15 cellular contexts compared by ENCODE assay signal in the genomic region with DNA sequence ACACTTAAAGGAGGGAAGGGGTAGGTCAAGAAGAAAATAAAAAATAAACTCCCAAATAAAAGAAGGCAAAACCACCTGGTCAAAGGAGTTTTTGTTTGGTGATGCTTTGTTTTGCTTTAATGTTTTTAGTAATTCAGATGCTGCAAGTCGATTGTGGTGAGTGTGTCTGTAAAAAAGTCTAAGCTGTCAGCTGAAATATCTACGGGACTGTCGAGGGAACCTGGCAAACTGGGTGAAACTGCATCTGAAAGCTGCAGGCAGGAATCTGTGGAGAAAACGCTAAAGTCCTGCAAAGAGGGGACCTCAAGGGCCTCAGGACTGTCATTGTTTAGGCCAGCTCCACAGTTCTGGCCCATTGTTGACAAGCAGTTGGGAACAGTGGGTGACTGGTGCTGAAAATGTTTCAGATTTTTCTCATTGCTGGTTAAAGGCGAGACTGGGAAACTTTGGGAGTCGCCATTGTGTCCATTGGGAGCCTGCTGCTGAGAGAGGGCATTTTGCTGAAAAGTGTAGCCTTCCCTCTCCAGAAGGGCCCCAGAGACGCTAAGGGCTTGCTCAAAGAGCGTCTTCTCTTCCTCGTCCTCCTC. TPM values are rescaled to one million over a fixed set of nuclear protein-coding genes. Genes with fewer than 3 reads are reported as not detected.
A peak's percentile ranks its signal among the peaks of the same experiment; 100 is the strongest.
DNase-seq lines count a peak whose midpoint lies in the region; ATAC-seq, FAIRE-seq and TF ChIP-seq lines count a peak whose summit lies in the region.
"Had no signal": no experiment of that assay in that cellular context is flagged by ENCODE, and none has a peak within 500 bp of the region (broad histone marks: within the 10 kb centered on the region; RNA-seq: fewer than 3 reads in every experiment).

No MANE protein-coding gene starts in this region.

- peak in 1 of 2 donors; percentile 4 for TF ChIP-seq POLR2A in gastroesophageal sphincter (IDR thresholded peaks at IDR 0.05)
- TF ChIP-seq POLR2A in GM12892 (IDR thresholded peaks at IDR 0.05; ENCODE audit: low read depth, low read length), result no peak

- H3K27ac ChIP-seq in astrocyte (ENCODE audit: low read depth, low read length) (peak overlapping the region; percentile 72), gastroesophageal sphincter (peak overlapping the region; percentile 94 to 99 (median 98)), PC-3 (ENCODE audit: low read length) (no peak overlapping the region)

- peaks cover 41% of the 10 kb centered on the region for H3K79me2 ChIP-seq in astrocyte (ENCODE audit: insufficient read depth, low read length)
- peaks cover 41% of the 10 kb centered on the region for H3K79me2 ChIP-seq in PC-3 (ENCODE audit: low read length)

- H3K9ac ChIP-seq in astrocyte (ENCODE audit: low read length) (peak overlapping the region; percentile 68), PC-3 (ENCODE audit: low read length) (no peak overlapping the region)

- H3K4me3 ChIP-seq in astrocyte (ENCODE audit: insufficient read depth, low read depth, low read length), result peak overlapping the region; percentile 50
- peak overlapping the region; percentile 48 to 96 for H3K4me3 ChIP-seq in gastroesophageal sphincter
- no peak overlapping the region for H3K4me3 ChIP-seq in PC-3 (ENCODE audit: low read length)

- no peak for TF ChIP-seq CTCF in astrocyte (IDR thresholded peaks at IDR 0.05; ENCODE audit: insufficient read depth, low read depth, low read length)
- no peak for TF ChIP-seq CTCF in gastroesophageal sphincter (IDR thresholded peaks at IDR 0.05)
- TF ChIP-seq CTCF in osteocyte (IDR thresholded peaks at IDR 0.05), result no peak
- no peak for TF ChIP-seq CTCF in PC-3 (conservative IDR thresholded peaks at IDR 0.05; ENCODE audit: low read depth, low read length)

- no peaks in the 10 kb centered on the region for H3K9me2 ChIP-seq in PC-3 (replicated peaks; ENCODE audit: low read length)

- DNase-seq in astrocyte (ENCODE audit: low read depth) (peak; percentile 47), osteocyte (ENCODE audit: extremely low spot score, unreplicated experiment) (no peak), NCI-H1417 (lab: John Stamatoyannopoulos, UW) (no peak), GM12892 (ENCODE audit: insufficient read length) (no peak), PC-3 (no peak)
- DNase-seq: activated gamma-delta T cell treated with Interleukin-2 at 50 U/mL for 16 hours; DND-41; NCI-H1417 treated with DMSO at 0.1 percent for 48 hours; NCI-H82; occipital lobe; stimulated activated naive CD8-positive, alpha-beta T cell treated with anti-CD3 and anti-CD28 coated beads, Interleukin-15, amount 100 ng/mL, for 72 hours; T-cell had no signal

- H3K27me3 ChIP-seq in astrocyte (ENCODE audit: insufficient read depth, low read length) (peaks cover 75% of the 10 kb centered on the region), gastroesophageal sphincter (no peaks in the 10 kb centered on the region), PC-3 (ENCODE audit: low read length) (no peaks in the 10 kb centered on the region)

- H4K20me1 ChIP-seq in astrocyte (ENCODE audit: insufficient read depth, low read length), result peaks cover 8% of the 10 kb centered on the region
- H4K20me1 ChIP-seq in PC-3 (ENCODE audit: low read length), result no peaks in the 10 kb centered on the region

- WGBS in gastroesophageal sphincter (ENCODE audit: low coverage in 1 of 2), 2 donors, result 6% methylated on average over 9 of the region's 9 CpGs

- H3K4me3 Mint-ChIP-seq in astrocyte (ENCODE audit: unreplicated experiment), result no peak overlapping the region
- H3K4me3 Mint-ChIP-seq in osteocyte (ENCODE audit: unreplicated experiment), result peak overlapping the region; percentile 53
- H3K4me3 Mint-ChIP-seq: stimulated activated naive CD8-positive, alpha-beta T cell treated with anti-CD3 and anti-CD28 coated beads, Interleukin-15, amount 100 ng/mL, for 72 hours; T-cell had no signal

- H3K9me3 ChIP-seq in astrocyte (ENCODE audit: insufficient read depth, low read depth, low read length) (no peaks in the 10 kb centered on the region), gastroesophageal sphincter (no peaks in the 10 kb centered on the region), PC-3 (ENCODE audit: low read length) (no peaks in the 10 kb centered on the region)

- H3K4me1 ChIP-seq in astrocyte (ENCODE audit: insufficient read depth, low read length) (peaks cover 19% of the 10 kb centered on the region), gastroesophageal sphincter (peaks cover 0 to 56% (median 4%) of the 10 kb centered on the region in 3 donors), PC-3 (ENCODE audit: insufficient read depth, low read length) (peaks cover 11% of the 10 kb centered on the region)

- H3K4me2 ChIP-seq in astrocyte (ENCODE audit: low read length) (peak overlapping the region; percentile 91), PC-3 (ENCODE audit: low read length) (no peak overlapping the region)

- H3K4me1 Mint-ChIP-seq in astrocyte (ENCODE audit: low read depth, unreplicated experiment) (peaks cover 2% of the 10 kb centered on the region), osteocyte (ENCODE audit: unreplicated experiment) (peaks cover 21% of the 10 kb centered on the region)

- FAIRE-seq in G401.6 (lab: Jason Lieb, UNC), result peak; percentile 70
- no peak for FAIRE-seq in astrocyte (lab: Jason Lieb, UNC)
- FAIRE-seq in GM12892 (lab: Jason Lieb, UNC), result no peak

- H2AFZ ChIP-seq in astrocyte (ENCODE audit: low read depth, low read length), result no peak overlapping the region
- no peak overlapping the region for H2AFZ ChIP-seq in PC-3 (ENCODE audit: low read length)

- no TSS peak for BruUV-seq in PC-3 (replicated peaks; lab: Mats Ljungman, UMichigan)

- ATAC-seq in gastroesophageal sphincter (no peak), PC-3 (no peak), HG03025 (IDR thresholded peaks at IDR 0.05; ENCODE audit: low FRiP score, unreplicated experiment) (no peak)
- ATAC-seq: stimulated activated naive CD8-positive, alpha-beta T cell treated with anti-CD3 and anti-CD28 coated beads, Interleukin-15, amount 100 ng/mL, for 72 hours; T-cell had no signal

- H3K27ac Mint-ChIP-seq in astrocyte (ENCODE audit: unreplicated experiment) (no peak overlapping the region), osteocyte (ENCODE audit: unreplicated experiment) (no peak overlapping the region)
- H3K27ac Mint-ChIP-seq: stimulated activated naive CD8-positive, alpha-beta T cell treated with anti-CD3 and anti-CD28 coated beads, Interleukin-15, amount 100 ng/mL, for 72 hours; T-cell had no signal

- TF ChIP-seq EP300 in gastroesophageal sphincter (IDR thresholded peaks at IDR 0.05), result no peak

- peaks cover 90% of the 10 kb centered on the region for H3K27me3 Mint-ChIP-seq in astrocyte (ENCODE audit: low read depth, unreplicated experiment)
- H3K27me3 Mint-ChIP-seq in osteocyte (ENCODE audit: unreplicated experiment), result peaks cover 94% of the 10 kb centered on the region

- peaks cover 42% of the 10 kb centered on the region for H3K9me3 Mint-ChIP-seq in astrocyte (ENCODE audit: unreplicated experiment)
- no peaks in the 10 kb centered on the region for H3K9me3 Mint-ChIP-seq in osteocyte (ENCODE audit: unreplicated experiment)
- H3K9me3 Mint-ChIP-seq: stimulated activated naive CD8-positive, alpha-beta T cell treated with anti-CD3 and anti-CD28 coated beads, Interleukin-15, amount 100 ng/mL, for 72 hours; T-cell had no signal

- H3K36me3 Mint-ChIP-seq in astrocyte (ENCODE audit: low read depth, unreplicated experiment) (peaks cover 5% of the 10 kb centered on the region), osteocyte (ENCODE audit: unreplicated experiment) (peaks cover 3% of the 10 kb centered on the region)

- no peaks in the 10 kb centered on the region for H3F3A ChIP-seq in PC-3 (ENCODE audit: low read length, unreplicated experiment)

- H3K36me3 ChIP-seq in astrocyte (ENCODE audit: insufficient read depth, low read length) (no peaks in the 10 kb centered on the region), gastroesophageal sphincter (no peaks in the 10 kb centered on the region), PC-3 (ENCODE audit: low read depth, low read length) (peaks cover 14% of the 10 kb centered on the region; the same call in 1 of the 2 replicates)

- POLR2A ChIA-PET in PC-3 (lab: Charles Lee; ENCODE audit: unreplicated experiment), result no interaction called here

- intact Hi-C loops in PC-3 (cut with micrococcal nuclease), result no loop called here

- CTCF ChIA-PET in PC-3 (lab: Charles Lee), result no interaction called here

RNA-seq across cellular contexts. Expression of gene HOXA2, which starts 1.8 kb away (rescaled TPM):
- total RNA-seq in astrocyte, result not detected in 2 replicates
- 1 to 10 TPM; 3.1 to 7.0 (median 5.0) TPM for total RNA-seq in gastroesophageal sphincter
- total RNA-seq in osteocyte, result not detected in 2 replicates
- not detected for polyA plus RNA-seq in GM12892 (2012; ENCODE audit: missing spikeins)
- 0.07 and 1.8 TPM in 2 replicates for total RNA-seq in PC-3 (2014; rRNA removed)
- total RNA-seq: occipital lobe, T-cell had no signal

RNA-seq across cellular contexts. Expression of gene HOXA1, which starts 4.9 kb away (rescaled TPM):
- total RNA-seq in astrocyte (0.23 TPM in 1 of 2 replicates, not detected in the other), gastroesophageal sphincter (1 to 10 TPM in 1 of 4 donors, under 1 TPM in 2, not detected in 1; 0.23 to 2.3 (median 0.27) TPM), osteocyte (not detected in 2 replicates), PC-3 (2014; rRNA removed) (1.4 and 2.0 TPM in 2 replicates)
- not detected for polyA plus RNA-seq in GM12892 (2012; ENCODE audit: missing spikeins)
- total RNA-seq: occipital lobe had no signal

RNA-seq across cellular contexts. Expression of gene HOXA4, which starts 29.9 kb away (rescaled TPM):
- total RNA-seq in astrocyte, result not detected in 2 replicates
- 10 to 100 TPM in 3 of 4 donors, 1 to 10 TPM in 1; 8.6 to 20.2 (median 15.3) TPM for total RNA-seq in gastroesophageal sphincter
- not detected in 2 replicates for total RNA-seq in osteocyte
- not detected for polyA plus RNA-seq in GM12892 (2012; ENCODE audit: missing spikeins)
- total RNA-seq in PC-3 (2014; rRNA removed), result 2.3 and 5.1 TPM in 2 replicates
- total RNA-seq: occipital lobe had no signal

RNA-seq across cellular contexts. Expression of gene HOXA5, which starts 42.8 kb away (rescaled TPM):
- not detected in 2 replicates for total RNA-seq in astrocyte
- total RNA-seq in gastroesophageal sphincter, result 10 to 100 TPM; 11.0 to 34.6 (median 29.3) TPM
- total RNA-seq in osteocyte, result not detected in 2 replicates
- not detected for polyA plus RNA-seq in GM12892 (2012; ENCODE audit: missing spikeins)
- total RNA-seq in PC-3 (2014; rRNA removed), result 7.0 and 7.5 TPM in 2 replicates
- total RNA-seq: occipital lobe had no signal

RNA-seq across cellular contexts. Expression of gene HOXA6, which starts 46.9 kb away (rescaled TPM):
- total RNA-seq in astrocyte, result not detected in 2 replicates
- total RNA-seq in gastroesophageal sphincter, result 10 to 100 TPM in 1 of 4 donors, under 1 TPM in 1, not detected in 2; 0.46 to 12.7 TPM
- total RNA-seq in osteocyte, result not detected in 2 replicates
- not detected for polyA plus RNA-seq in GM12892 (2012; ENCODE audit: missing spikeins)
- total RNA-seq in PC-3 (2014; rRNA removed), result 6.9 and 8.3 TPM in 2 replicates
- total RNA-seq: occipital lobe had no signal
